In genomic region chr11:104442320-104442719, GRCh38 we compare ENCODE assay signal across 21 cellular contexts.
DNase-seq lines count a peak whose midpoint lies in the region; ATAC-seq and TF ChIP-seq lines count a peak whose summit lies in the region.
"Had no signal": no experiment of that assay in that cellular context is flagged by ENCODE, and none has a peak within 500 bp of the region (broad histone marks: within the 10 kb centered on the region; RNA-seq: fewer than 3 reads in every experiment).

No MANE protein-coding gene starts in this region.

- H3K4me3 ChIP-seq in breast epithelium = no peak overlapping the region
- H3K4me3 ChIP-seq in testis = no peak overlapping the region
- H3K4me3 ChIP-seq in HAP-1 = no peak overlapping the region
- H3K4me3 ChIP-seq: coronary artery, MG63, transverse colon had no signal

- H3K27ac Mint-ChIP-seq in MCF 10A (ENCODE audit: low read depth, unreplicated experiment) = no peak overlapping the region
- H3K27ac Mint-ChIP-seq: activated CD4-positive, alpha-beta memory T cell treated with anti-CD3 and anti-CD28 coated beads, Interleukin-2, amount 10 ng/mL, durations not matched to agents 7 days and 5 days; activated naive CD8-positive, alpha-beta T cell; nephron progenitor cell had no signal

- H3K4me3 Mint-ChIP-seq in MCF 10A (ENCODE audit: unreplicated experiment) = no peak overlapping the region
- H3K4me3 Mint-ChIP-seq: activated CD4-positive, alpha-beta memory T cell treated with anti-CD3 and anti-CD28 coated beads, Interleukin-2, amount 10 ng/mL, durations not matched to agents 7 days and 5 days; activated naive CD8-positive, alpha-beta T cell; nephron progenitor cell had no signal

- intact Hi-C loops in MCF 10A (cut with micrococcal nuclease) (no loop called here), breast epithelium (cut with DNase I; ENCODE audit: low total_unique reads) (no loop called here), testis (cut with DNase I; ENCODE audit: low total_unique reads) (no loop called here)

- no peaks in the 10 kb centered on the region for H3K36me3 ChIP-seq in breast epithelium
- H3K36me3 ChIP-seq in testis (ENCODE audit: low read depth, missing control alignments) = no peaks in the 10 kb centered on the region
- H3K36me3 ChIP-seq in HAP-1 (replicated peaks) = no peaks in the 10 kb centered on the region
- H3K36me3 ChIP-seq: BE2C, MG63, transverse colon had no signal

- POLR2A ChIA-PET in MCF 10A (lab: Yijun Ruan, JAX) = no interaction called here

- H3K27ac ChIP-seq in breast epithelium (no peak overlapping the region), testis (no peak overlapping the region)
- H3K27ac ChIP-seq: coronary artery, transverse colon had no signal

- DNase-seq in MCF 10A (ENCODE audit: unreplicated experiment) (peak; percentile 11), breast epithelium (ENCODE audit: low spot score in 2 of 2) (no peak), SKM-1 treated with dmso at 0.1 percent for 144 hours (lab: John Stamatoyannopoulos, UW; ENCODE audit: unreplicated experiment) (peak; percentile 71), testis (no peak), HAP-1 (ENCODE audit: low spot score in 2 of 2) (no peak)
- no peak for DNase-seq in activated T-cell treated with anti-CD3 and anti-CD28 coated beads, Interleukin-2, amount 50 U/mL, for 48 hours
- DNase-seq: 8988T; activated CD4-positive, alpha-beta memory T cell treated with anti-CD3 and anti-CD28 coated beads, Interleukin-2, amount 10 ng/mL, durations not matched to agents 7 days and 5 days; BE2C; MG63; midbrain; NCI-H1930; nephron progenitor cell; posterior cingulate gyrus; stimulated activated naive CD8-positive, alpha-beta T cell treated with anti-CD3 and anti-CD28 coated beads, Interleukin-15, Interleukin-2, amounts not matched to agents 100 U/mL and 50 U/mL, for 24 hours; T-helper 1 cell; transverse colon had no signal

- in situ Hi-C loops in HAP-1 (cut with MboI; ENCODE audit: low sequenced_read_pairs) = no loop called here

- peak; percentile 90 for ATAC-seq in esophagus mucosa
- ATAC-seq in GM21360 (IDR thresholded peaks at IDR 0.05; ENCODE audit: unreplicated experiment) = no peak
- ATAC-seq: stimulated activated naive CD8-positive, alpha-beta T cell treated with anti-CD3 and anti-CD28 coated beads, Interleukin-15, Interleukin-2, amounts not matched to agents 100 U/mL and 50 U/mL, for 24 hours had no signal

- no peaks in the 10 kb centered on the region for H3K27me3 ChIP-seq in breast epithelium
- no peaks in the 10 kb centered on the region for H3K27me3 ChIP-seq in testis
- peaks cover 2% of the 10 kb centered on the region; the same call in 1 of the 2 replicates for H3K27me3 ChIP-seq in HAP-1 (ENCODE audit: low read depth)
- H3K27me3 ChIP-seq: BE2C, MG63, transverse colon had no signal

- H3K4me1 Mint-ChIP-seq in MCF 10A (ENCODE audit: insufficient read depth, unreplicated experiment) = peaks cover 6% of the 10 kb centered on the region
- H3K4me1 Mint-ChIP-seq: activated CD4-positive, alpha-beta memory T cell treated with anti-CD3 and anti-CD28 coated beads, Interleukin-2, amount 10 ng/mL, durations not matched to agents 7 days and 5 days; nephron progenitor cell had no signal

- BruUV-seq in MCF 10A (replicated peaks; lab: Mats Ljungman, UMichigan) = no TSS peak

- CTCF ChIA-PET in MCF 10A (lab: Yijun Ruan, JAX) = interaction anchor here (0.7 kb wide), 1 partner anchor 1638 kb away, joined by 3 read pairs; no protein-coding TSS in a partner anchor

- TF ChIP-seq POLR2A in breast epithelium (IDR thresholded peaks at IDR 0.05) (no peak), testis (IDR thresholded peaks at IDR 0.05) (no peak)

- H3K9me3 Mint-ChIP-seq in MCF 10A (ENCODE audit: unreplicated experiment) = peaks cover 12% of the 10 kb centered on the region
- H3K9me3 Mint-ChIP-seq: activated CD4-positive, alpha-beta memory T cell treated with anti-CD3 and anti-CD28 coated beads, Interleukin-2, amount 10 ng/mL, durations not matched to agents 7 days and 5 days had no signal

- no peaks in the 10 kb centered on the region for H3K9me3 ChIP-seq in breast epithelium
- H3K9me3 ChIP-seq in testis = no peaks in the 10 kb centered on the region
- no peaks in the 10 kb centered on the region for H3K9me3 ChIP-seq in HAP-1
- H3K9me3 ChIP-seq: BE2C, MG63, transverse colon had no signal

- 64 to 65% methylated on average over 1 of the region's 1 CpG for WGBS in testis, 2 donors

- no peaks in the 10 kb centered on the region for H3K36me3 Mint-ChIP-seq in MCF 10A (ENCODE audit: insufficient read depth, unreplicated experiment)
- H3K36me3 Mint-ChIP-seq: activated naive CD8-positive, alpha-beta T cell had no signal

- no peaks in the 10 kb centered on the region for H3K27me3 Mint-ChIP-seq in MCF 10A (ENCODE audit: insufficient read depth, unreplicated experiment)
- H3K27me3 Mint-ChIP-seq: activated CD4-positive, alpha-beta memory T cell treated with anti-CD3 and anti-CD28 coated beads, Interleukin-2, amount 10 ng/mL, durations not matched to agents 7 days and 5 days had no signal

- no peaks in the 10 kb centered on the region for H3K4me1 ChIP-seq in breast epithelium
- no peaks in the 10 kb centered on the region for H3K4me1 ChIP-seq in testis
- H3K4me1 ChIP-seq in HAP-1 = no peaks in the 10 kb centered on the region
- H3K4me1 ChIP-seq: transverse colon had no signal

- TF ChIP-seq CTCF in MCF 10A (IDR thresholded peaks at IDR 0.05; ENCODE audit: unreplicated experiment) (no peak), breast epithelium (IDR thresholded peaks at IDR 0.05) (no peak), testis (IDR thresholded peaks at IDR 0.05) (no peak)

Comparison
In these comparisons a context has a peak if more than half of its experiments do, and no peak if none do; other contexts are left out.
1. DNase-seq: peak in MCF 10A (single experiment) and SKM-1 treated with dmso at 0.1 percent for 144 hours (single experiment); none in breast epithelium (0 of 2), testis (single experiment), HAP-1 (0 of 2) and activated T-cell treated with anti-CD3 and anti-CD28 coated beads, Interleukin-2, amount 50 U/mL, for 48 hours (0 of 2).